ENCODE assay signal across 15 cellular contexts in genomic region chr2:121293450-121294325, GRCh38. TPM values are rescaled to one million over a fixed set of nuclear protein-coding genes. Genes with fewer than 3 reads are reported as not detected.
DNase-seq lines count a peak whose midpoint lies in the region; ATAC-seq and TF ChIP-seq lines count a peak whose summit lies in the region.
"Had no signal": no experiment of that assay in that cellular context is flagged by ENCODE, and none has a peak within 500 bp of the region (broad histone marks: within the 10 kb centered on the region; RNA-seq: fewer than 3 reads in every experiment).

No MANE protein-coding gene starts in this region.

- no peaks in the 10 kb centered on the region for H3K36me3 ChIP-seq in H7 (replicated peaks; ENCODE audit: control insufficient read depth, insufficient read depth, low read length)

- H3K27me3 ChIP-seq in H7 (ENCODE audit: control insufficient read depth, insufficient read depth, low read length) = no peaks in the 10 kb centered on the region

- peak; percentile 10 for DNase-seq in H7
- peak; percentile 64 for DNase-seq in NCI-H2029 (lab: John Stamatoyannopoulos, UW)
- no peak for DNase-seq in Right ventricle myocardium inferior (ENCODE audit: missing footprints)
- DNase-seq in natural killer cell = no peak
- DNase-seq in stimulated activated naive CD4-positive, alpha-beta T cell (lab: John Stamatoyannopoulos, UW) = no peak
- DNase-seq in activated CD4-positive, alpha-beta T cell treated with anti-CD3 and anti-CD28 coated beads, Interleukin-2, amount 10 ng/mL, durations not matched to agents 24 days and 14 days = no peak
- DNase-seq: activated CD4-positive, alpha-beta T cell treated with anti-CD3 and anti-CD28 coated beads for 4 hours; activated T-cell treated with anti-CD3 and anti-CD28 coated beads for 4 hours; C1 segment of cervical spinal cord; endodermal cell; NCI-H1694 treated with DMSO at 0.1 percent for 48 hours; T-helper 2 cell had no signal

- H3K36me3 Mint-ChIP-seq in natural killer cell = no peaks in the 10 kb centered on the region
- H3K36me3 Mint-ChIP-seq in activated CD4-positive, alpha-beta T cell treated with anti-CD3 and anti-CD28 coated beads, Interleukin-2, amount 10 ng/mL, durations not matched to agents 24 days and 14 days (ENCODE audit: low read depth) = no peaks in the 10 kb centered on the region
- H3K36me3 Mint-ChIP-seq: natural killer cell treated with Interleukin-12 subunit alpha and Interleukin-12 subunit beta and Interleukin-15 and Interleukin-18, amount 100 ng/mL, for 72 hours had no signal

- TF ChIP-seq CTCF in natural killer cell (IDR thresholded peaks at IDR 0.05) = no peak

- no peaks in the 10 kb centered on the region for H3K27me3 Mint-ChIP-seq in natural killer cell (ENCODE audit: low read depth in 2 of 2)
- H3K27me3 Mint-ChIP-seq in activated CD4-positive, alpha-beta T cell treated with anti-CD3 and anti-CD28 coated beads, Interleukin-2, amount 10 ng/mL, durations not matched to agents 24 days and 14 days = peaks cover 2% of the 10 kb centered on the region
- H3K27me3 Mint-ChIP-seq: natural killer cell treated with Interleukin-12 subunit alpha and Interleukin-12 subunit beta and Interleukin-15 and Interleukin-18, amount 100 ng/mL, for 72 hours had no signal

- peaks cover 9% of the 10 kb centered on the region in 2 donors for H3K4me1 Mint-ChIP-seq in natural killer cell
- no peaks in the 10 kb centered on the region for H3K4me1 Mint-ChIP-seq in activated CD4-positive, alpha-beta T cell treated with anti-CD3 and anti-CD28 coated beads, Interleukin-2, amount 10 ng/mL, durations not matched to agents 24 days and 14 days
- H3K4me1 Mint-ChIP-seq: endodermal cell had no signal

- H3K4me3 ChIP-seq in H7 (ENCODE audit: insufficient read depth, low read depth, low read length) = no peak overlapping the region

- no peak overlapping the region for H3K4me3 Mint-ChIP-seq in natural killer cell
- no peak overlapping the region for H3K4me3 Mint-ChIP-seq in activated CD4-positive, alpha-beta T cell treated with anti-CD3 and anti-CD28 coated beads, Interleukin-2, amount 10 ng/mL, durations not matched to agents 24 days and 14 days
- H3K4me3 Mint-ChIP-seq: endodermal cell; natural killer cell treated with Interleukin-12 subunit alpha and Interleukin-12 subunit beta and Interleukin-15 and Interleukin-18, amount 100 ng/mL, for 72 hours had no signal

- peak overlapping the region in 1 of 2 donors; percentile 45 for H3K27ac Mint-ChIP-seq in natural killer cell
- H3K27ac Mint-ChIP-seq in activated CD4-positive, alpha-beta T cell treated with anti-CD3 and anti-CD28 coated beads, Interleukin-2, amount 10 ng/mL, durations not matched to agents 24 days and 14 days = no peak overlapping the region
- H3K27ac Mint-ChIP-seq: endodermal cell had no signal

- ATAC-seq in Right ventricle myocardium inferior (peak; percentile 76), natural killer cell (peak; percentile 50 to 79 (median 67)), HG02840 (IDR thresholded peaks at IDR 0.05; ENCODE audit: low FRiP score, unreplicated experiment) (no peak)

- intact Hi-C loops in Right ventricle myocardium inferior (cut with DNase I) = no loop called here
- intact Hi-C loops in natural killer cell (cut with micrococcal nuclease) = no loop called here
- intact Hi-C loops in activated CD4-positive, alpha-beta T cell treated with anti-CD3 and anti-CD28 coated beads, Interleukin-2, amount 10 ng/mL, durations not matched to agents 24 days and 14 days (cut with micrococcal nuclease) = no loop called here

- H3K9me3 Mint-ChIP-seq in natural killer cell = no peaks in the 10 kb centered on the region
- no peaks in the 10 kb centered on the region for H3K9me3 Mint-ChIP-seq in activated CD4-positive, alpha-beta T cell treated with anti-CD3 and anti-CD28 coated beads, Interleukin-2, amount 10 ng/mL, durations not matched to agents 24 days and 14 days
- H3K9me3 Mint-ChIP-seq: endodermal cell; natural killer cell treated with Interleukin-12 subunit alpha and Interleukin-12 subunit beta and Interleukin-15 and Interleukin-18, amount 100 ng/mL, for 72 hours had no signal

RNA-seq across cellular contexts. Expression of gene TFCP2L1, which starts 8.7 kb away (rescaled TPM):
- total RNA-seq in H7 (2014; rRNA removed; shearing (Covaris generic)) = 1.2 and 1.6 TPM in 2 replicates
- total RNA-seq in Right ventricle myocardium inferior (0.30 TPM), natural killer cell (1 to 10 TPM in 1 of 3 donors, under 1 TPM in 2; 0.72 to 1.8 (median 0.85) TPM)
- 0.12 TPM in 1 of 2 replicates, not detected in the other for total RNA-seq in activated CD4-positive, alpha-beta T cell treated with anti-CD3 and anti-CD28 coated beads, Interleukin-2, amount 10 ng/mL, durations not matched to agents 24 days and 14 days
- total RNA-seq: pulmonary artery endothelial cell had no signal

Comparison
In these comparisons a context has a peak if more than half of its experiments do, and no peak if none do; other contexts are left out.
1. DNase-seq: peak in H7 (single experiment) and NCI-H2029 (single experiment); none in Right ventricle myocardium inferior (single experiment), natural killer cell (single experiment), stimulated activated naive CD4-positive, alpha-beta T cell (0 of 6) and activated CD4-positive, alpha-beta T cell treated with anti-CD3 and anti-CD28 coated beads, Interleukin-2, amount 10 ng/mL, durations not matched to agents 24 days and 14 days (single experiment).